22 cellular contexts compared by ENCODE assay signal in genomic region chr6:135972120-135972519, GRCh38.
A peak's percentile ranks its signal among the peaks of the same experiment; 100 is the strongest.
DNase-seq lines count a peak whose midpoint lies in the region; ATAC-seq and TF ChIP-seq lines count a peak whose summit lies in the region.
"Had no signal": no experiment of that assay in that cellular context is flagged by ENCODE, and none has a peak within 500 bp of the region (broad histone marks: within the 10 kb centered on the region; RNA-seq: fewer than 3 reads in every experiment).

No MANE protein-coding gene starts in this region.

- H3K9ac ChIP-seq in GM23248 = no peak overlapping the region

- H3K4me3 ChIP-seq in AG10803 (ENCODE audit: low read length) (no peak overlapping the region), fibroblast of mammary gland (ENCODE audit: control insufficient read depth, low read depth, low read length) (no peak overlapping the region), GM23248 (no peak overlapping the region)

- ATAC-seq in SK-N-SH treated with all-trans-retinoic acid at 6 μM for 48 hours = peak; percentile 56
- ATAC-seq in GM18858 (IDR thresholded peaks at IDR 0.05; ENCODE audit: unreplicated experiment) = no peak
- ATAC-seq in stimulated activated effector memory CD8-positive, alpha-beta T cell treated with anti-CD3 and anti-CD28 coated beads, Interleukin-12 subunit alpha, Interleukin-12 subunit beta, amount 100 ng/mL, for 72 hours = no peak
- ATAC-seq: HCT116 had no signal

- DNase-seq in AG10803 (ENCODE audit: low read depth) (peak; percentile 79), fibroblast of mammary gland (ENCODE audit: low read depth) (peak; percentile 46), NOMO-1 treated with DMSO at 0.1 percent for 48 hours (lab: John Stamatoyannopoulos, UW; ENCODE audit: unreplicated experiment) (no peak), GM23248 (no peak)
- DNase-seq in stimulated activated effector memory CD8-positive, alpha-beta T cell treated with anti-CD3 and anti-CD28 coated beads, Interleukin-12 subunit alpha, Interleukin-12 subunit beta, amount 100 ng/mL, for 72 hours (ENCODE audit: low spot score in 2 of 2) = no peak
- DNase-seq: 8988T; BE2C; C1 segment of cervical spinal cord; CD8-positive, alpha-beta memory T cell; COR-L47; DMS 273 treated with DMSO at 0.1 percent for 48 hours; DMS53; DND-41; EL; GOT3; H7; HFFc6 had no signal

- no peak overlapping the region for H3K4me2 ChIP-seq in GM23248 (ENCODE audit: unreplicated experiment)

- H3K27ac ChIP-seq in GM23248 = no peak overlapping the region
- H3K27ac ChIP-seq: HL-60 had no signal

- H3K4me3 Mint-ChIP-seq in stimulated activated effector memory CD8-positive, alpha-beta T cell treated with anti-CD3 and anti-CD28 coated beads, Interleukin-12 subunit alpha, Interleukin-12 subunit beta, amount 100 ng/mL, for 72 hours = no peak overlapping the region
- H3K4me3 Mint-ChIP-seq: CD4-positive, CD25-positive, alpha-beta regulatory T cell; CD8-positive, alpha-beta memory T cell; HFFc6 had no signal

- H3K36me3 Mint-ChIP-seq in stimulated activated effector memory CD8-positive, alpha-beta T cell treated with anti-CD3 and anti-CD28 coated beads, Interleukin-12 subunit alpha, Interleukin-12 subunit beta, amount 100 ng/mL, for 72 hours = no peaks in the 10 kb centered on the region
- H3K36me3 Mint-ChIP-seq: CD4-positive, CD25-positive, alpha-beta regulatory T cell; CD8-positive, alpha-beta memory T cell had no signal

- no peak overlapping the region for H3K27ac Mint-ChIP-seq in stimulated activated effector memory CD8-positive, alpha-beta T cell treated with anti-CD3 and anti-CD28 coated beads, Interleukin-12 subunit alpha, Interleukin-12 subunit beta, amount 100 ng/mL, for 72 hours
- H3K27ac Mint-ChIP-seq: CD4-positive, CD25-positive, alpha-beta regulatory T cell; CD8-positive, alpha-beta memory T cell; HFFc6 had no signal

- H3K4me1 ChIP-seq in GM23248 (ENCODE audit: insufficient read depth) = no peaks in the 10 kb centered on the region
- H3K4me1 ChIP-seq: BE2C had no signal

- H2AFZ ChIP-seq in GM23248 = no peak overlapping the region

- H4K20me1 ChIP-seq in GM23248 (ENCODE audit: insufficient read depth) = no peaks in the 10 kb centered on the region

- H3K9me2 ChIP-seq in GM23248 (ENCODE audit: insufficient read depth) = no peaks in the 10 kb centered on the region

- H3K9me3 ChIP-seq in GM23248 (ENCODE audit: low read depth) = no peaks in the 10 kb centered on the region
- H3K9me3 ChIP-seq: BE2C had no signal

- no peaks in the 10 kb centered on the region for H3K36me3 ChIP-seq in GM23248 (ENCODE audit: low read depth)
- H3K36me3 ChIP-seq: BE2C had no signal

- in situ Hi-C loops in GM23248 (cut with MboI) = no loop called here

- no peaks in the 10 kb centered on the region for H3K27me3 ChIP-seq in GM23248 (replicated peaks; ENCODE audit: insufficient read depth)
- H3K27me3 ChIP-seq: BE2C had no signal

- H3F3A ChIP-seq in GM23248 (ENCODE audit: insufficient read depth) = no peaks in the 10 kb centered on the region

- no peaks in the 10 kb centered on the region for H3K79me2 ChIP-seq in GM23248 (ENCODE audit: insufficient read depth)

- no peaks in the 10 kb centered on the region for H3K9me3 Mint-ChIP-seq in stimulated activated effector memory CD8-positive, alpha-beta T cell treated with anti-CD3 and anti-CD28 coated beads, Interleukin-12 subunit alpha, Interleukin-12 subunit beta, amount 100 ng/mL, for 72 hours
- H3K9me3 Mint-ChIP-seq: HFFc6 had no signal

- H3K4me1 Mint-ChIP-seq in stimulated activated effector memory CD8-positive, alpha-beta T cell treated with anti-CD3 and anti-CD28 coated beads, Interleukin-12 subunit alpha, Interleukin-12 subunit beta, amount 100 ng/mL, for 72 hours = no peaks in the 10 kb centered on the region
- H3K4me1 Mint-ChIP-seq: CD8-positive, alpha-beta memory T cell had no signal

- TF ChIP-seq CTCF in AG10803 (conservative IDR thresholded peaks at IDR 0.05; ENCODE audit: low read length) = no peak
- TF ChIP-seq CTCF in fibroblast of mammary gland (conservative IDR thresholded peaks at IDR 0.05; ENCODE audit: control insufficient read depth, insufficient read depth, low read depth, low read length) = no peak

TF ChIP-seq in SK-N-SH treated with all-trans-retinoic acid at 6 μM for 48 hours, 23 proteins besides CTCF, POLR2A, EP300 and RAD21:
- TF ChIP-seq PPARA (CRISPR knock-in tag; IDR thresholded peaks at IDR 0.05; ENCODE audit: borderline replicate concordance) (no peak), POU6F1 (CRISPR knock-in tag; IDR thresholded peaks at IDR 0.05; ENCODE audit: borderline replicate concordance, low read depth) (no peak), ZNF70 (CRISPR knock-in tag; IDR thresholded peaks at IDR 0.05) (no peak), ZNF565 (CRISPR knock-in tag; conservative IDR thresholded peaks at IDR 0.05; ENCODE audit: low read depth) (no peak), SNAI2 (CRISPR knock-in tag; IDR thresholded peaks at IDR 0.05) (no peak), TOX (CRISPR knock-in tag; IDR thresholded peaks at IDR 0.05; ENCODE audit: borderline replicate concordance) (no peak), BACH2 (CRISPR knock-in tag; IDR thresholded peaks at IDR 0.05; ENCODE audit: borderline replicate concordance) (no peak), ZC3H10 (CRISPR knock-in tag; IDR thresholded peaks at IDR 0.05) (no peak), RARB (CRISPR knock-in tag; IDR thresholded peaks at IDR 0.05) (no peak), ISL1 (CRISPR knock-in tag; IDR thresholded peaks at IDR 0.05) (no peak), GLIS3 (CRISPR knock-in tag; IDR thresholded peaks at IDR 0.05) (no peak), ARNTL (CRISPR knock-in tag; IDR thresholded peaks at IDR 0.05; ENCODE audit: borderline replicate concordance, low read depth) (no peak), CREB5 (CRISPR knock-in tag; IDR thresholded peaks at IDR 0.05; ENCODE audit: low read depth) (no peak), CSDC2 (CRISPR knock-in tag; IDR thresholded peaks at IDR 0.05) (no peak), ZNF8 (CRISPR knock-in tag; IDR thresholded peaks at IDR 0.05) (no peak), ZFP30 (CRISPR knock-in tag; IDR thresholded peaks at IDR 0.05) (no peak), ZFP3 (CRISPR knock-in tag; IDR thresholded peaks at IDR 0.05) (no peak), OSR1 (CRISPR knock-in tag; IDR thresholded peaks at IDR 0.05) (no peak)

Comparison
In these comparisons a context has a peak if more than half of its experiments do, and no peak if none do; other contexts are left out.
1. DNase-seq: peak in AG10803 (single experiment) and fibroblast of mammary gland (single experiment); none in NOMO-1 treated with DMSO at 0.1 percent for 48 hours (single experiment), GM23248 (single experiment) and stimulated activated effector memory CD8-positive, alpha-beta T cell treated with anti-CD3 and anti-CD28 coated beads, Interleukin-12 subunit alpha, Interleukin-12 subunit beta, amount 100 ng/mL, for 72 hours (0 of 2).